11 cellular contexts compared by ENCODE assay signal in the genomic region with DNA sequence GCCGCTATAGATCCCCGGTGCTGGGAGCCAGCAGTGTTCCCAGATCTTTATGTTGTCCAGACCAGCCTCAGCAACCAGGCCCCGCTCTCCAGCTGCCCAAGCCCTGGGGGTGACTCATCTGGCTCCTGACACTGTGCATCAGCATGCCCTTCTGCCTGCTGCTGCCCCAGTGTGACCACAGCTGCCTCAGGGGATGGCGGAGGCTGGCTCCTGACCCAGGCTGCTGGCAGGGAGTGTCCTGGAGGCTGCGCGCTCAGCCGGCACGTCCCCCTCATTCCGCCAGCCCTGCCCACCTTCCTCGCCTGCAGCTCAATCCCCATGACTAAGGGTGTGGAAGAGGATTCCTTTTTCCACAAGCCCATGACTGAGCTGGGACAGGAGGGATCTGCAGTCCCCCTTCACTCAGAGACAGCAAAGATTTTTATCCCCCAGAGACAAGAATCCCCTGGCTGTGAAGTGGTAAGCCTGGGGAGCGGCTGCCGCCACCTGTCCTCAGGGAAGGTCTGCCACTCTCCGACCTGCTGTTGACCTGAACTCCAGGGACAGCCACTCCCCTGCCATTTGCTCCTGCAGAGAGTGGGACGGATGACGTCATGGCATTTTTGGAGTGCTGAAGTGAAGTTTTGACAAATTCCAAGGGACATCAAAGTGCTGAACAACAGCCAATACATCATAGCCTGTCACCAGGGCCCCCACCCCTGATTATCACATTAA.
DNase-seq lines count a peak whose midpoint lies in the region; ATAC-seq and TF ChIP-seq lines count a peak whose summit lies in the region.
"Had no signal": no experiment of that assay in that cellular context is flagged by ENCODE, and none has a peak within 500 bp of the region (broad histone marks: within the 10 kb centered on the region; RNA-seq: fewer than 3 reads in every experiment).

No MANE protein-coding gene starts in this region.

- peaks cover 6% of the 10 kb centered on the region for H3K27me3 Mint-ChIP-seq in HFFc6 (ENCODE audit: insufficient read depth)

- H3K27ac ChIP-seq in SK-N-SH (ENCODE audit: low read depth in 2 of 2, low read length in 1 of 2) = peak overlapping the region; percentile 33 to 77
- H3K27ac ChIP-seq: esophagus squamous epithelium, KMS-11 had no signal

- H3K4me1 ChIP-seq in SK-N-SH (ENCODE audit: control insufficient read depth in 1 of 2, insufficient read depth in 2 of 2, low read depth in 1 of 2, low read length in 1 of 2) = peaks cover 9 to 27% of the 10 kb centered on the region in 2 experiments

- no peaks in the 10 kb centered on the region for H3K27me3 ChIP-seq in SK-N-SH (ENCODE audit: insufficient read depth)
- H3K27me3 ChIP-seq: esophagus squamous epithelium had no signal

- H3K4me1 Mint-ChIP-seq in HFFc6 (ENCODE audit: low read depth) = peaks cover 32% of the 10 kb centered on the region
- H3K4me1 Mint-ChIP-seq: stimulated activated effector memory CD8-positive, alpha-beta T cell treated with anti-CD3 and anti-CD28 coated beads, Interleukin-12 subunit alpha, Interleukin-12 subunit beta, amount 100 ng/mL, for 72 hours had no signal

- 15% methylated on average over 13 of the region's 15 CpGs for WGBS in SK-N-SH (ENCODE audit: low lambda C conversion rate)

- POLR2A ChIA-PET in SK-N-SH (lab: Yijun Ruan, JAX) = no interaction called here

- H3K27ac Mint-ChIP-seq in HFFc6 = peak overlapping the region; percentile 60; the same call in 1 of the 2 replicates
- H3K27ac Mint-ChIP-seq in activated naive CD4-positive, alpha-beta T cell treated with anti-CD3 and anti-CD28 coated beads, Interleukin-2, amount 50 U/mL, for 72 hours = no peak overlapping the region
- H3K27ac Mint-ChIP-seq: stimulated activated effector memory CD8-positive, alpha-beta T cell treated with anti-CD3 and anti-CD28 coated beads, Interleukin-12 subunit alpha, Interleukin-12 subunit beta, amount 100 ng/mL, for 72 hours had no signal

- H3K4me3 ChIP-seq in SK-N-SH (ENCODE audit: low read depth in 2 of 2, low read length in 1 of 2) = peak overlapping the region; percentile 25 to 31
- H3K4me3 ChIP-seq in fibroblast of villous mesenchyme (ENCODE audit: low read depth, low read length) = no peak overlapping the region
- H3K4me3 ChIP-seq in skeletal muscle cell (ENCODE audit: low read depth, low read length) = no peak overlapping the region
- H3K4me3 ChIP-seq: esophagus squamous epithelium had no signal

- no peak for TF ChIP-seq CTCF in HFFc6 (IDR thresholded peaks at IDR 0.05)
- no peak for TF ChIP-seq CTCF in SK-N-SH (IDR thresholded peaks at IDR 0.05)
- no peak for TF ChIP-seq CTCF in fibroblast of villous mesenchyme (IDR thresholded peaks at IDR 0.05; ENCODE audit: insufficient read depth, low read depth, low read length)

- CTCF ChIA-PET in SK-N-SH (lab: Yijun Ruan, JAX) = interaction anchor here (0.7 to 4.2 kb wide), 10 partner anchors 9 to 536 kb away, joined by 3 to 15 read pairs (median 6); no protein-coding TSS in a partner anchor

- no peaks in the 10 kb centered on the region for H4K20me1 ChIP-seq in SK-N-SH (ENCODE audit: insufficient read depth)

- no peaks in the 10 kb centered on the region for H3K79me2 ChIP-seq in SK-N-SH (ENCODE audit: insufficient read depth)

- no peaks in the 10 kb centered on the region for H3K9me3 Mint-ChIP-seq in HFFc6
- no peaks in the 10 kb centered on the region for H3K9me3 Mint-ChIP-seq in activated naive CD4-positive, alpha-beta T cell treated with anti-CD3 and anti-CD28 coated beads, Interleukin-2, amount 50 U/mL, for 72 hours
- H3K9me3 Mint-ChIP-seq: stimulated activated effector memory CD8-positive, alpha-beta T cell treated with anti-CD3 and anti-CD28 coated beads, Interleukin-12 subunit alpha, Interleukin-12 subunit beta, amount 100 ng/mL, for 72 hours had no signal

- peak; percentile 17 to 94; a peak in 3 of 4 replicates for TF ChIP-seq EP300 in SK-N-SH (IDR thresholded peaks at IDR 0.05; ENCODE audit: borderline replicate concordance in 1 of 2, low read depth in 1 of 2, low read length in 1 of 2)

- H3K9ac ChIP-seq in SK-N-SH = no peak overlapping the region
- H3K9ac ChIP-seq: KMS-11 had no signal

- no peak overlapping the region for H2AFZ ChIP-seq in SK-N-SH (ENCODE audit: low read depth)

- TF ChIP-seq RAD21 in SK-N-SH (IDR thresholded peaks at IDR 0.05; ENCODE audit: low read length) = 0 out of 2 replicates have a peak, but pooled peaks have one; percentile 2

- H3K36me3 ChIP-seq in SK-N-SH (replicated peaks in 1 of 2; ENCODE audit: control insufficient read depth in 1 of 2, insufficient read depth in 2 of 2, low read length in 1 of 2) = no peaks in the 10 kb centered on the region
- H3K36me3 ChIP-seq: esophagus squamous epithelium had no signal

- DNase-seq in HFFc6 (peak; percentile 79), SK-N-SH (peak; percentile 93), fibroblast of villous mesenchyme (ENCODE audit: low read depth) (peak; percentile 71), skeletal muscle cell (ENCODE audit: low read depth) (peak; percentile 81), NCI-H2029 treated with DMSO at 0.1 percent for 48 hours (lab: John Stamatoyannopoulos, UW) (no peak)
- DNase-seq in activated naive CD4-positive, alpha-beta T cell treated with anti-CD3 and anti-CD28 coated beads, Interleukin-2, amount 50 U/mL, for 72 hours (ENCODE audit: low spot score in 2 of 2) = no peak
- DNase-seq in stimulated activated CD4-positive, alpha-beta T cell treated with anti-CD3 and anti-CD28 coated beads, Interleukin-4, amount 100 ng/mL, for 24 hours = no peak
- DNase-seq: esophagus squamous epithelium had no signal

- peak overlapping the region; percentile 51; the same call in 1 of the 2 replicates for H3K4me3 Mint-ChIP-seq in HFFc6
- H3K4me3 Mint-ChIP-seq: stimulated activated effector memory CD8-positive, alpha-beta T cell treated with anti-CD3 and anti-CD28 coated beads, Interleukin-12 subunit alpha, Interleukin-12 subunit beta, amount 100 ng/mL, for 72 hours had no signal

- no peaks in the 10 kb centered on the region for H3K36me3 Mint-ChIP-seq in HFFc6 (ENCODE audit: low read depth)
- H3K36me3 Mint-ChIP-seq in activated naive CD4-positive, alpha-beta T cell treated with anti-CD3 and anti-CD28 coated beads, Interleukin-2, amount 50 U/mL, for 72 hours = no peaks in the 10 kb centered on the region
- H3K36me3 Mint-ChIP-seq: stimulated activated effector memory CD8-positive, alpha-beta T cell treated with anti-CD3 and anti-CD28 coated beads, Interleukin-12 subunit alpha, Interleukin-12 subunit beta, amount 100 ng/mL, for 72 hours had no signal

- H3F3A ChIP-seq in SK-N-SH (replicated peaks; ENCODE audit: insufficient read depth) = no peaks in the 10 kb centered on the region

- H3K4me2 ChIP-seq in SK-N-SH = peak overlapping the region; percentile 67
- H3K4me2 ChIP-seq: KMS-11 had no signal

- no peaks in the 10 kb centered on the region for H3K9me3 ChIP-seq in SK-N-SH
- H3K9me3 ChIP-seq: esophagus squamous epithelium had no signal

- no peak for ATAC-seq in GM21528 (IDR thresholded peaks at IDR 0.05; ENCODE audit: low FRiP score, unreplicated experiment)
- ATAC-seq in activated naive CD4-positive, alpha-beta T cell treated with anti-CD3 and anti-CD28 coated beads, Interleukin-2, amount 50 U/mL, for 72 hours = no peak
- ATAC-seq: stimulated activated effector memory CD8-positive, alpha-beta T cell treated with anti-CD3 and anti-CD28 coated beads, Interleukin-12 subunit alpha, Interleukin-12 subunit beta, amount 100 ng/mL, for 72 hours had no signal

- H3K9me2 ChIP-seq in SK-N-SH = no peaks in the 10 kb centered on the region

TF ChIP-seq in SK-N-SH, 30 proteins besides CTCF, POLR2A, EP300 and RAD21 (continues in another document):
- TF ChIP-seq YY1 (IDR thresholded peaks at IDR 0.05; ENCODE audit: low read depth) = no peak
- TF ChIP-seq USF1 (IDR thresholded peaks at IDR 0.05; ENCODE audit: borderline replicate concordance, low read depth) = no peak
- peak; percentile 94 for TF ChIP-seq TCF12 (IDR thresholded peaks at IDR 0.05)
- TF ChIP-seq IRF3 (IDR thresholded peaks at IDR 0.05; ENCODE audit: low read depth, low read length) = no peak
- TF ChIP-seq, protein P1, sequence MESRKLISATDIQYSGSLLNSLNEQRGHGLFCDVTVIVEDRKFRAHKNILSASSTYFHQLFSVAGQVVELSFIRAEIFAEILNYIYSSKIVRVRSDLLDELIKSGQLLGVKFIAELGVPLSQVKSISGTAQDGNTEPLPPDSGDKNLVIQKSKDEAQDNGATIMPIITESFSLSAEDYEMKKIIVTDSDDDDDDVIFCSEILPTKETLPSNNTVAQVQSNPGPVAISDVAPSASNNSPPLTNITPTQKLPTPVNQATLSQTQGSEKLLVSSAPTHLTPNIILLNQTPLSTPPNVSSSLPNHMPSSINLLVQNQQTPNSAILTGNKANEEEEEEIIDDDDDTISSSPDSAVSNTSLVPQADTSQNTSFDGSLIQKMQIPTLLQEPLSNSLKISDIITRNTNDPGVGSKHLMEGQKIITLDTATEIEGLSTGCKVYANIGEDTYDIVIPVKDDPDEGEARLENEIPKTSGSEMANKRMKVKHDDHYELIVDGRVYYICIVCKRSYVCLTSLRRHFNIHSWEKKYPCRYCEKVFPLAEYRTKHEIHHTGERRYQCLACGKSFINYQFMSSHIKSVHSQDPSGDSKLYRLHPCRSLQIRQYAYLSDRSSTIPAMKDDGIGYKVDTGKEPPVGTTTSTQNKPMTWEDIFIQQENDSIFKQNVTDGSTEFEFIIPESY (IDR thresholded peaks at IDR 0.05; ENCODE audit: borderline replicate concordance, low read depth) = no peak

Comparison
In these comparisons a context has a peak if more than half of its experiments do, and no peak if none do; other contexts are left out.
1. DNase-seq: peak in HFFc6 (single experiment), SK-N-SH (single experiment), fibroblast of villous mesenchyme (single experiment) and skeletal muscle cell (single experiment); none in activated naive CD4-positive, alpha-beta T cell treated with anti-CD3 and anti-CD28 coated beads, Interleukin-2, amount 50 U/mL, for 72 hours (0 of 2), stimulated activated CD4-positive, alpha-beta T cell treated with anti-CD3 and anti-CD28 coated beads, Interleukin-4, amount 100 ng/mL, for 24 hours (single experiment) and NCI-H2029 treated with DMSO at 0.1 percent for 48 hours (single experiment).
2. H3K4me3 ChIP-seq: peak in SK-N-SH (2 of 2); none in fibroblast of villous mesenchyme (single experiment) and skeletal muscle cell (single experiment).